Comparison of ENCODE assay signal across 1 cellular context in genomic region chr20:63421094-63421692, GRCh38.
TF ChIP-seq lines count a peak whose summit lies in the region.

No MANE protein-coding gene starts in this region.

TF ChIP-seq in HepG2, 621 proteins besides CTCF, POLR2A, EP300 and RAD21:
- peak; percentile 48 for TF ChIP-seq ZNF883 (CRISPR knock-in tag; IDR thresholded peaks at IDR 0.05; ENCODE audit: not compliant biosample characterization)
- no peak for TF ChIP-seq WIZ (CRISPR knock-in tag; IDR thresholded peaks at IDR 0.05)
- TF ChIP-seq MYC (CRISPR knock-in tag; IDR thresholded peaks at IDR 0.05; ENCODE audit: borderline replicate concordance), result 0 out of 2 replicates have a peak, but pooled peaks have one; percentile 16
- TF ChIP-seq, protein P1, sequence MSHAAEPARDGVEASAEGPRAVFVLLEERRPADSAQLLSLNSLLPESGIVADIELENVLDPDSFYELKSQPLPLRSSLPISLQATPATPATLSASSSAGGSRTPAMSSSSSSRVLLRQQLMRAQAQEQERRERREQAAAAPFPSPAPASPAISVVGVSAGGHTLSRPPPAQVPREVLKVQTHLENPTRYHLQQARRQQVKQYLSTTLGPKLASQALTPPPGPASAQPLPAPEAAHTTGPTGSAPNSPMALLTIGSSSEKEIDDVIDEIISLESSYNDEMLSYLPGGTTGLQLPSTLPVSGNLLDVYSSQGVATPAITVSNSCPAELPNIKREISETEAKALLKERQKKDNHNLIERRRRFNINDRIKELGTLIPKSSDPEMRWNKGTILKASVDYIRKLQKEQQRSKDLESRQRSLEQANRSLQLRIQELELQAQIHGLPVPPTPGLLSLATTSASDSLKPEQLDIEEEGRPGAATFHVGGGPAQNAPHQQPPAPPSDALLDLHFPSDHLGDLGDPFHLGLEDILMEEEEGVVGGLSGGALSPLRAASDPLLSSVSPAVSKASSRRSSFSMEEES (CRISPR knock-in tag; IDR thresholded peaks at IDR 0.05), result no peak
- TF ChIP-seq NFIC (IDR thresholded peaks at IDR 0.05; ENCODE audit: low read length), result no peak
- TF ChIP-seq BATF2 (CRISPR knock-in tag; IDR thresholded peaks at IDR 0.05), result 0 out of 2 replicates have a peak, but pooled peaks have one; percentile 35
- peak; percentile 32; the same call in 1 of the 2 replicates for TF ChIP-seq EZH2 (conservative IDR thresholded peaks at IDR 0.05; ENCODE audit: low read depth, low read length)
- TF ChIP-seq, protein P2, sequence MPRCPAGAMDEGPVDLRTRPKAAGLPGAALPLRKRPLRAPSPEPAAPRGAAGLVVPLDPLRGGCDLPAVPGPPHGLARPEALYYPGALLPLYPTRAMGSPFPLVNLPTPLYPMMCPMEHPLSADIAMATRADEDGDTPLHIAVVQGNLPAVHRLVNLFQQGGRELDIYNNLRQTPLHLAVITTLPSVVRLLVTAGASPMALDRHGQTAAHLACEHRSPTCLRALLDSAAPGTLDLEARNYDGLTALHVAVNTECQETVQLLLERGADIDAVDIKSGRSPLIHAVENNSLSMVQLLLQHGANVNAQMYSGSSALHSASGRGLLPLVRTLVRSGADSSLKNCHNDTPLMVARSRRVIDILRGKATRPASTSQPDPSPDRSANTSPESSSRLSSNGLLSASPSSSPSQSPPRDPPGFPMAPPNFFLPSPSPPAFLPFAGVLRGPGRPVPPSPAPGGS (CRISPR knock-in tag; IDR thresholded peaks at IDR 0.05), result 0 out of 2 replicates have a peak, but pooled peaks have one; percentile 26
- TF ChIP-seq GLI4 (CRISPR knock-in tag; IDR thresholded peaks at IDR 0.05; ENCODE audit: borderline replicate concordance), result no peak
- TF ChIP-seq, protein P3, sequence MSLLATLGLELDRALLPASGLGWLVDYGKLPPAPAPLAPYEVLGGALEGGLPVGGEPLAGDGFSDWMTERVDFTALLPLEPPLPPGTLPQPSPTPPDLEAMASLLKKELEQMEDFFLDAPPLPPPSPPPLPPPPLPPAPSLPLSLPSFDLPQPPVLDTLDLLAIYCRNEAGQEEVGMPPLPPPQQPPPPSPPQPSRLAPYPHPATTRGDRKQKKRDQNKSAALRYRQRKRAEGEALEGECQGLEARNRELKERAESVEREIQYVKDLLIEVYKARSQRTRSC (CRISPR knock-in tag; IDR thresholded peaks at IDR 0.05; ENCODE audit: low read depth), result no peak
- TF ChIP-seq, protein P4, sequence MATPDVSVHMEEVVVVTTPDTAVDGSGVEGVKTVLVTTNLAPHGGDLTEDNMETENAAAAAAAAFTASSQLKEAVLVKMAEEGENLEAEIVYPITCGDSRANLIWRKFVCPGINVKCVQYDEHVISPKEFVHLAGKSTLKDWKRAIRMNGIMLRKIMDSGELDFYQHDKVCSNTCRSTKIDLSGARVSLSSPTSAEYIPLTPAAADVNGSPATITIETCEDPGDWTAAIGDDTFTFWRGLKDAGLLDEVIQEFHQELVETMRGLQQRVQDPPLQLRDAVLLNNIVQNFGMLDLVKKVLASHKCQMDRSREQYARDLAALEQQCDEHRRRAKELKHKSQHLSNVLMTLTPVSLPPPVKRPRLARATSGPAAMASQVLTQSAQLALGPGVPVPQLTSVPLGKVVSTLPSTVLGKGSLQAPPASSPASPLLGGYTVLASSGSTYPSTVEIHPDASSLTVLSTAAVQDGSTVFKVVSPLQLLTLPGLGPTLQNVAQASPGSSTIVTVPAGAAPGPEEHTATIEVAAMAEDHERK (CRISPR knock-in tag; IDR thresholded peaks at IDR 0.05; ENCODE audit: low read depth), result no peak
- TF ChIP-seq, protein P5, sequence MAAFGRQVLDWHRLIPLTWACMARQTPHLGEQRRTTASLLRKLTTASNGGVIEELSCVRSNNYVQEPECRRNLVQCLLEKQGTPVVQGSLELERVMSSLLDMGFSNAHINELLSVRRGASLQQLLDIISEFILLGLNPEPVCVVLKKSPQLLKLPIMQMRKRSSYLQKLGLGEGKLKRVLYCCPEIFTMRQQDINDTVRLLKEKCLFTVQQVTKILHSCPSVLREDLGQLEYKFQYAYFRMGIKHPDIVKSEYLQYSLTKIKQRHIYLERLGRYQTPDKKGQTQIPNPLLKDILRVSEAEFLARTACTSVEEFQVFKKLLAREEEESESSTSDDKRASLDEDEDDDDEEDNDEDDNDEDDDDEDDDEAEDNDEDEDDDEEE (CRISPR knock-in tag; IDR thresholded peaks at IDR 0.05), result no peak
- TF ChIP-seq AHDC1 (CRISPR knock-in tag; IDR thresholded peaks at IDR 0.05; ENCODE audit: borderline replicate concordance), result no peak
- 0 out of 2 replicates have a peak, but pooled peaks have one; percentile 8 for TF ChIP-seq ZNF235 (CRISPR knock-in tag; IDR thresholded peaks at IDR 0.05; ENCODE audit: borderline replicate concordance)
- TF ChIP-seq ELK4 (CRISPR knock-in tag; IDR thresholded peaks at IDR 0.05; ENCODE audit: borderline replicate concordance), result no peak
